29 cellular contexts compared by ENCODE assay signal in genomic region chr4:139039044-139039443, GRCh38.
"Had no signal": no experiment of that assay in that cellular context is flagged by ENCODE, and none has a peak within 500 bp of the region (broad histone marks: within the 10 kb centered on the region; RNA-seq: fewer than 3 reads in every experiment).

No MANE protein-coding gene starts in this region.

- H3K4me3 ChIP-seq: left lung, lower lobe of right lung, neural progenitor cell, ovary, right atrium auricular region, right lobe of liver, smooth muscle cell, stomach, testis, thyroid gland, transverse colon, upper lobe of left lung, vagina had no signal

- DNase-seq: hypothalamus; immature natural killer cell; kidney; left colon; lower lobe of right lung; mammary epithelial cell; mesendoderm; naive B cell; nephron progenitor cell; ovary; right lobe of liver; stimulated activated CD4-positive, alpha-beta T cell treated with anti-CD3 and anti-CD28 coated beads, Interleukin-1b, Interleukin-23, amount 100 ng/mL, for 48 hours; stimulated activated CD4-positive, alpha-beta T cell treated with anti-CD3 and anti-CD28 coated beads, Interleukin-2, amount 100 ng/mL, for 48 hours; stimulated activated CD4-positive, alpha-beta T cell treated with anti-CD3 and anti-CD28 coated beads, Interleukin-4, amount 100 ng/mL, for 4 hours; stimulated activated CD8-positive, alpha-beta memory T cell treated with anti-CD3 and anti-CD28 coated beads, Interleukin-4, amount 100 ng/mL, for 48 hours; stimulated activated naive CD8-positive, alpha-beta T cell treated with anti-CD3 and anti-CD28 coated beads, Interleukin-15, Interleukin-2, amounts not matched to agents 100 U/mL and 50 U/mL, for 24 hours; stomach; testis; thyroid gland; transverse colon; upper lobe of left lung had no signal

- ATAC-seq: left colon; left lung; lower lobe of right lung; right lobe of liver; stimulated activated memory B cell treated with anti-CD40 and anti-IgM and Interleukin-4, amounts not matched to agents 10 μg/mL and 1 μg/mL and 100 μg/mL, for 72 hours; stimulated activated naive CD8-positive, alpha-beta T cell treated with anti-CD3 and anti-CD28 coated beads, Interleukin-15, Interleukin-2, amounts not matched to agents 100 U/mL and 50 U/mL, for 24 hours had no signal

- H3K27me3 Mint-ChIP-seq: naive B cell; progenitor cell of endocrine pancreas; stimulated activated memory B cell treated with anti-CD40 and anti-IgM and Interleukin-4, amounts not matched to agents 10 μg/mL and 1 μg/mL and 100 μg/mL, for 72 hours had no signal

- H3K9me3 ChIP-seq: left lung, lower lobe of right lung, ovary, right atrium auricular region, right lobe of liver, stomach, testis, thyroid gland, transverse colon, upper lobe of left lung, vagina had no signal

- H3K36me3 Mint-ChIP-seq: naive B cell had no signal

- H3K36me3 ChIP-seq: neural progenitor cell, ovary, right atrium auricular region, thyroid gland, transverse colon, vagina had no signal

- H3K4me1 Mint-ChIP-seq: mesothelial cell of epicardium, neural progenitor cell had no signal

- H3K9ac ChIP-seq: neural progenitor cell had no signal

- H3K27ac Mint-ChIP-seq: mesothelial cell of epicardium; neural progenitor cell; progenitor cell of endocrine pancreas; stimulated activated memory B cell treated with anti-CD40 and anti-IgM and Interleukin-4, amounts not matched to agents 10 μg/mL and 1 μg/mL and 100 μg/mL, for 72 hours had no signal

- H3K27me3 ChIP-seq: left lung, neural progenitor cell, ovary, right atrium auricular region, right lobe of liver, stomach, testis, thyroid gland, transverse colon, upper lobe of left lung, vagina had no signal

- H3K4me3 Mint-ChIP-seq: immature natural killer cell; mesothelial cell of epicardium; nephron progenitor cell; neural progenitor cell; stimulated activated memory B cell treated with anti-CD40 and anti-IgM and Interleukin-4, amounts not matched to agents 10 μg/mL and 1 μg/mL and 100 μg/mL, for 72 hours had no signal

- H3K27ac ChIP-seq: left lung, lower lobe of right lung, neural progenitor cell, ovary, right atrium auricular region, right lobe of liver, stomach, testis, thyroid gland, transverse colon, upper lobe of left lung, vagina had no signal

- H3K4me1 ChIP-seq: right lobe of liver, testis, vagina had no signal

- H3K9me3 Mint-ChIP-seq: immature natural killer cell; mesothelial cell of epicardium; naive B cell; stimulated activated memory B cell treated with anti-CD40 and anti-IgM and Interleukin-4, amounts not matched to agents 10 μg/mL and 1 μg/mL and 100 μg/mL, for 72 hours had no signal
